Comparison of ENCODE assay signal across 8 cellular contexts in genomic region chr18:46946656-46947282, GRCh38. TPM values are rescaled to one million over a fixed set of nuclear protein-coding genes. Genes with fewer than 3 reads are reported as not detected.
DNase-seq lines count a peak whose midpoint lies in the region; ATAC-seq and TF ChIP-seq lines count a peak whose summit lies in the region.

No MANE protein-coding gene starts in this region.

- H3K27ac ChIP-seq in lower lobe of right lung = no peak overlapping the region

- H3K9me3 ChIP-seq in lower lobe of right lung (no peaks in the 10 kb centered on the region), MG63 (no peaks in the 10 kb centered on the region)

- DNase-seq in GM10266 (ENCODE audit: extremely low spot score) (peak; percentile 43), HFFc6 (peak; percentile 83), NCI-H1930 (lab: John Stamatoyannopoulos, UW) (peak; percentile 76 to 82), lower lobe of right lung (peak; percentile 82), MG63 (no peak)
- DNase-seq in activated CD4-positive, alpha-beta T cell treated with anti-CD3 and anti-CD28 coated beads for 4 hours = peak; percentile 29 to 32
- DNase-seq in effector CD8-positive, alpha-beta T cell (lab: John Stamatoyannopoulos, UW) = peak; percentile 7
- peak; percentile 55 for DNase-seq in stimulated activated CD4-positive, alpha-beta T cell treated with anti-CD3 and anti-CD28 coated beads, Interleukin-4, amount 100 ng/mL, for 24 hours

- H3K4me3 ChIP-seq in lower lobe of right lung (peak overlapping the region; percentile 68), MG63 (no peak overlapping the region)

- no peak overlapping the region for H3K4me3 Mint-ChIP-seq in HFFc6

- intact Hi-C loops in lower lobe of right lung (cut with DNase I) = no loop called here

- H3K36me3 ChIP-seq in lower lobe of right lung = no peaks in the 10 kb centered on the region
- H3K36me3 ChIP-seq in MG63 = no peaks in the 10 kb centered on the region

- no peaks in the 10 kb centered on the region for H3K4me1 Mint-ChIP-seq in HFFc6 (ENCODE audit: low read depth)

- H3K36me3 Mint-ChIP-seq in HFFc6 (ENCODE audit: low read depth) = no peaks in the 10 kb centered on the region

- peaks cover 7% of the 10 kb centered on the region for H3K4me1 ChIP-seq in lower lobe of right lung

- peak; percentile 95 to 98 for ATAC-seq in lower lobe of right lung

- H3K9me3 Mint-ChIP-seq in HFFc6 = no peaks in the 10 kb centered on the region

- H3K27ac Mint-ChIP-seq in HFFc6 = no peak overlapping the region

- no peaks in the 10 kb centered on the region for H3K27me3 ChIP-seq in lower lobe of right lung (ENCODE audit: low read depth)
- H3K27me3 ChIP-seq in MG63 = no peaks in the 10 kb centered on the region

- TF ChIP-seq CTCF in GM10266 (IDR thresholded peaks at IDR 0.05; ENCODE audit: control insufficient read depth, insufficient read depth, low read depth, missing control alignments) (no peak), HFFc6 (IDR thresholded peaks at IDR 0.05) (no peak), lower lobe of right lung (IDR thresholded peaks at IDR 0.05) (no peak)

- H3K27me3 Mint-ChIP-seq in HFFc6 (ENCODE audit: insufficient read depth) = peaks cover 8% of the 10 kb centered on the region

RNA-seq across cellular contexts. Expression of gene KATNAL2, which starts 29.4 kb away (rescaled TPM):
- under 1 TPM; 0.38 to 0.92 (median 0.66) TPM for total RNA-seq in HFFc6 (2021; fragmentation: NEBNext Ultra II Directional; extraction: Animal tissue kit (Norgen Biotek cat#: 25700))
- total RNA-seq in lower lobe of right lung = 3.8 TPM
- 3.0 and 3.2 TPM in 2 replicates for total RNA-seq in MG63 (2014; rRNA removed; shearing (Covaris generic); ENCODE audit: low replicate concordance)

RNA-seq across cellular contexts. Expression of gene PIAS2, which starts 29.5 kb away (rescaled TPM):
- 10 to 100 TPM; 23.2 to 26.2 (median 23.9) TPM for total RNA-seq in HFFc6 (2021; fragmentation: NEBNext Ultra II Directional; extraction: Animal tissue kit (Norgen Biotek cat#: 25700))
- 36.6 TPM for total RNA-seq in lower lobe of right lung
- 21.0 and 21.2 TPM in 2 replicates for total RNA-seq in MG63 (2014; rRNA removed; shearing (Covaris generic); ENCODE audit: low replicate concordance)
